Comparison of ENCODE assay signal across 8 cellular contexts in the genomic region with DNA sequence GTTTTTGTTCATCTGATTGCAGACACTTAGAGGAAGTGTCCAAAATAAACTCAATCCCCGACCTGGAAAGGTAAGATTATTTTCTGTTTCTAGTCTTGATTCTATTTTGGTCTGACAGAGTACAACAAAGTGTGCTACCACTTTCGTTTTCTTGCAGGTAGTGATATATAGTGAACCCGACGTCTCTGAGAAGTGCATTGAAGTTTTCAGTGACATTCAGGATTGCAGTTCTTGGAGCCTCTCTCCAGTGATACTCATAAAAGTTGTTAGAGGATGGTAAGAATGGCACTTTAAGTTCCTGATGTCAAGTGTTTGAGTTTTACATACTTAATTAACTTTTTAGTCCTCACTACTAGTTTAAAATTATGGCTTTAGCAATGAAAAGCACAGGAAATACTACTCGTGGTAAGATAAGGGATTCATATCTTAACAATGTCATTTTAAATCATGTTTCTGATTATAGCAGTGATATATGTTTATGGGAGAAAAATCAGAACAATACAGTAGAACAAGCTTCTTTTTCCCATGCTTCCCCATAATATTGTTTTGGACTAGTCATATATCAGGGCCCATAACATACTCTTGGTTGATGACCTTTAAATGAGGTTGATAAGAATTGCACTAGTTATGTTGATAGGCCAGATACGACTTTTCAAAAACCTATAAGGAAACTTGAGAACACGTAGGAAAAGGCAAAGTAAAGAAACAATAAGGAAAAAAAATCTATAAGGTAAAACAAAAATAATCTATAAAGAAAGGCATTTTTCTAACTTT.
DNase-seq lines count a peak whose midpoint lies in the region; ATAC-seq and TF ChIP-seq lines count a peak whose summit lies in the region.

No MANE protein-coding gene starts in this region.

- H3K79me2 ChIP-seq in parathyroid adenoma, result no peaks in the 10 kb centered on the region

- H3K27me3 Mint-ChIP-seq in activated naive CD4-positive, alpha-beta T cell treated with anti-CD3 and anti-CD28 coated beads, Interleukin-2, amount 50 U/mL, for 24 hours, result no peaks in the 10 kb centered on the region

- no peak overlapping the region for H3K4me3 ChIP-seq in parathyroid adenoma (ENCODE audit: low read depth, low read length)
- no peak overlapping the region for H3K4me3 ChIP-seq in aorta (ENCODE audit: low read length in 2 of 2)
- no peak overlapping the region for H3K4me3 ChIP-seq in uterus

- intact Hi-C loops in aorta (cut with DNase I) (no loop called here), uterus (cut with DNase I; ENCODE audit: low total_unique reads) (no loop called here)

- peak; percentile 39 for ATAC-seq in HG03139 (IDR thresholded peaks at IDR 0.05; ENCODE audit: unreplicated experiment)
- peak; percentile 25 to 29 for ATAC-seq in activated naive CD4-positive, alpha-beta T cell treated with anti-CD3 and anti-CD28 coated beads, Interleukin-2, amount 50 U/mL, for 72 hours
- no peak for ATAC-seq in aorta (ENCODE audit: low FRiP score)

- peak overlapping the region; percentile 61 for H2AFZ ChIP-seq in parathyroid adenoma

- H3K4me3 Mint-ChIP-seq in activated naive CD4-positive, alpha-beta T cell treated with anti-CD3 and anti-CD28 coated beads, Interleukin-2, amount 50 U/mL, for 24 hours, result peak overlapping the region; percentile 92

- no peaks in the 10 kb centered on the region for H3K9me3 Mint-ChIP-seq in activated naive CD4-positive, alpha-beta T cell treated with anti-CD3 and anti-CD28 coated beads, Interleukin-2, amount 50 U/mL, for 24 hours
- H3K9me3 Mint-ChIP-seq in activated naive CD4-positive, alpha-beta T cell treated with anti-CD3 and anti-CD28 coated beads, Interleukin-2, amount 50 U/mL, for 72 hours, result no peaks in the 10 kb centered on the region

- peak overlapping the region; percentile 98 for H3K27ac Mint-ChIP-seq in activated naive CD4-positive, alpha-beta T cell treated with anti-CD3 and anti-CD28 coated beads, Interleukin-2, amount 50 U/mL, for 24 hours
- H3K27ac Mint-ChIP-seq in activated naive CD4-positive, alpha-beta T cell treated with anti-CD3 and anti-CD28 coated beads, Interleukin-2, amount 50 U/mL, for 72 hours, result peak overlapping the region; percentile 95 to 98

- H3K27me3 ChIP-seq in parathyroid adenoma (ENCODE audit: control insufficient read depth, insufficient read depth, low read length) (no peaks in the 10 kb centered on the region), aorta (ENCODE audit: control insufficient read depth in 1 of 2, insufficient read depth in 2 of 2, low read length in 1 of 2) (no peaks in the 10 kb centered on the region), uterus (no peaks in the 10 kb centered on the region)

- peak overlapping the region; percentile 32 for H3K4me2 ChIP-seq in parathyroid adenoma (ENCODE audit: low read length)

- H3K36me3 ChIP-seq in parathyroid adenoma (ENCODE audit: control insufficient read depth, insufficient read depth, low read length) (no peaks in the 10 kb centered on the region), aorta (ENCODE audit: control insufficient read depth in 1 of 2, insufficient read depth in 2 of 2, low read length in 1 of 2) (no peaks in the 10 kb centered on the region), uterus (no peaks in the 10 kb centered on the region)

- peaks cover 25% of the 10 kb centered on the region for H3K36me3 Mint-ChIP-seq in activated naive CD4-positive, alpha-beta T cell treated with anti-CD3 and anti-CD28 coated beads, Interleukin-2, amount 50 U/mL, for 24 hours
- H3K36me3 Mint-ChIP-seq in activated naive CD4-positive, alpha-beta T cell treated with anti-CD3 and anti-CD28 coated beads, Interleukin-2, amount 50 U/mL, for 72 hours, result peaks cover 19 to 30% of the 10 kb centered on the region in 2 donors

- H3K27ac ChIP-seq in parathyroid adenoma, result no peak overlapping the region
- no peak overlapping the region for H3K27ac ChIP-seq in aorta (ENCODE audit: low read depth in 1 of 2, low read length in 2 of 2)
- peak overlapping the region in 1 of 2 donors; percentile 55 for H3K27ac ChIP-seq in uterus

- TF ChIP-seq CTCF in parathyroid adenoma (IDR thresholded peaks at IDR 0.05) (no peak), uterus (IDR thresholded peaks at IDR 0.05) (no peak)

- WGBS in aorta, 2 donors, result 36 to 40% methylated on average over 7 of the region's 7 CpGs

- H3K9ac ChIP-seq in parathyroid adenoma, result no peak overlapping the region

- DNase-seq in activated naive CD4-positive, alpha-beta T cell (lab: John Stamatoyannopoulos, UW), result no peak
- no peak for DNase-seq in activated naive CD4-positive, alpha-beta T cell treated with anti-CD3 and anti-CD28 coated beads, Interleukin-2, amount 50 U/mL, for 72 hours (ENCODE audit: low spot score in 2 of 2)
- DNase-seq in aorta (no peak), GM19238 (ENCODE audit: insufficient read length, low spot score) (no peak), uterus (no peak)

- peaks cover 86% of the 10 kb centered on the region for H3K4me1 Mint-ChIP-seq in activated naive CD4-positive, alpha-beta T cell treated with anti-CD3 and anti-CD28 coated beads, Interleukin-2, amount 50 U/mL, for 24 hours

- H3K9me3 ChIP-seq in parathyroid adenoma (ENCODE audit: control insufficient read depth, low read length), result no peaks in the 10 kb centered on the region
- no peaks in the 10 kb centered on the region for H3K9me3 ChIP-seq in aorta (ENCODE audit: control insufficient read depth, low read length)
- no peaks in the 10 kb centered on the region for H3K9me3 ChIP-seq in uterus

- H3K4me1 ChIP-seq in parathyroid adenoma, result no peaks in the 10 kb centered on the region
- H3K4me1 ChIP-seq in aorta (ENCODE audit: control insufficient read depth in 1 of 2, insufficient read depth in 2 of 2, low read length in 2 of 2), result no peaks in the 10 kb centered on the region
- no peaks in the 10 kb centered on the region for H3K4me1 ChIP-seq in uterus

- no peak for TF ChIP-seq POLR2A in uterus (IDR thresholded peaks at IDR 0.05)
